1 cellular context compared by ENCODE assay signal in the genomic region with DNA sequence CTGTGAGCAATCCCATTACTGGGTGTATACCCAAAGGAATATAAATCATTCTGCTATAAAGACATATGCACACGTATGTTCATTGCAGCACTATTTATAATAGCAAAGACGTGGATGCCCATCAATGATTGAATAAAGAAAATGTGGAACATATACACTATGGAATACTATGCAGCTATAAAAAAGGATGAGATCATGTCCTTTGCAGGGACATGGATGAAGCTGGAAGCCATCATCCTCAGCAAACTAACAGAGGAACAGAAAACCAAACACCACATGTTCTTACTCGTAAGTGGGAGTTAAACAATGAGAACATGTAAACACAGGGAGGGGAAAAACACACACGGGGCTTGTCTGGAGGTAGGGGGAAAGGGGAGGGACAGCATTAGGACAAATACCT. TPM values are rescaled to one million over a fixed set of nuclear protein-coding genes. Genes with fewer than 3 reads are reported as not detected.
"Had no signal": no experiment of that assay in that cellular context is flagged by ENCODE, and none has a peak within 500 bp of the region (broad histone marks: within the 10 kb centered on the region; RNA-seq: fewer than 3 reads in every experiment).

No MANE protein-coding gene starts in this region.

RNA-seq across cellular contexts. Expression of a gene that starts 54.5 kb away (rescaled TPM):
- total RNA-seq: ascending aorta had no signal
